ENCODE assay signal across 1 cellular context in genomic region chr1:230066466-230067404, GRCh38.
TF ChIP-seq lines count a peak whose summit lies in the region.

TSS of gene GALNT2 (plus strand) at chr1:230067238. CDS start at chr1:230067281, 43 bp downstream.

TF ChIP-seq in HepG2, 621 proteins besides CTCF, POLR2A, EP300 and RAD21 (continued from another document and continues in another):
- TF ChIP-seq ZHX2 (IDR thresholded peaks at IDR 0.05; ENCODE audit: low read depth) (no peak), ZHX2 (CRISPR knock-in tag; IDR thresholded peaks at IDR 0.05; ENCODE audit: borderline replicate concordance) (no peak), ZNF275 (CRISPR knock-in tag; IDR thresholded peaks at IDR 0.05; ENCODE audit: borderline replicate concordance) (0 out of 2 replicates have a peak, but pooled peaks have one; percentile 37), ZNF451 (CRISPR knock-in tag; IDR thresholded peaks at IDR 0.05) (no peak), IKZF5 (CRISPR knock-in tag; IDR thresholded peaks at IDR 0.05) (no peak; the same call in 1 of the 2 replicates), ZNF629 (CRISPR knock-in tag; conservative IDR thresholded peaks at IDR 0.05) (no peak), ADNP (CRISPR knock-in tag; IDR thresholded peaks at IDR 0.05) (no peak), ZFP82 (CRISPR knock-in tag; IDR thresholded peaks at IDR 0.05; ENCODE audit: borderline replicate concordance) (no peak), ZNF296 (CRISPR knock-in tag; conservative IDR thresholded peaks at IDR 0.05) (no peak), ARNTL (CRISPR knock-in tag; IDR thresholded peaks at IDR 0.05) (peak; percentile 78; the same call in 1 of the 2 replicates), SALL1 (CRISPR knock-in tag; IDR thresholded peaks at IDR 0.05) (peak; percentile 75), NR3C1 (CRISPR knock-in tag; IDR thresholded peaks at IDR 0.05) (no peak), ZNF83 (CRISPR knock-in tag; IDR thresholded peaks at IDR 0.05; ENCODE audit: borderline replicate concordance) (no peak), ZNF512B (CRISPR knock-in tag; IDR thresholded peaks at IDR 0.05; ENCODE audit: borderline replicate concordance) (no peak), RNF2 (conservative IDR thresholded peaks at IDR 0.05; ENCODE audit: low read depth) (no peak), FOXO1 (CRISPR knock-in tag; IDR thresholded peaks at IDR 0.05) (peak; percentile 31; the same call in 1 of the 2 replicates), KLF12 (CRISPR knock-in tag; IDR thresholded peaks at IDR 0.05; ENCODE audit: borderline replicate concordance) (no peak), ZNF510 (CRISPR knock-in tag; IDR thresholded peaks at IDR 0.05; ENCODE audit: low read depth) (no peak), CREBL2 (CRISPR knock-in tag; IDR thresholded peaks at IDR 0.05; ENCODE audit: borderline replicate concordance) (no peak), ZNF101 (CRISPR knock-in tag; IDR thresholded peaks at IDR 0.05; ENCODE audit: borderline replicate concordance, low read depth) (no peak), CREB3 (CRISPR knock-in tag; IDR thresholded peaks at IDR 0.05) (0 out of 2 replicates have a peak, but pooled peaks have one; percentile 79), REL (CRISPR knock-in tag; conservative IDR thresholded peaks at IDR 0.05) (no peak), SSRP1 (CRISPR knock-in tag; IDR thresholded peaks at IDR 0.05) (no peak), ISX (CRISPR knock-in tag; conservative IDR thresholded peaks at IDR 0.05) (no peak), KAT7 (CRISPR knock-in tag; IDR thresholded peaks at IDR 0.05; ENCODE audit: borderline replicate concordance) (peak; percentile 4; the same call in 1 of the 2 replicates), ZNF33B (CRISPR knock-in tag; IDR thresholded peaks at IDR 0.05) (no peak), KDM4B (CRISPR knock-in tag; IDR thresholded peaks at IDR 0.05) (0 out of 2 replicates have a peak, but pooled peaks have one; percentile 52), TOE1 (CRISPR knock-in tag; IDR thresholded peaks at IDR 0.05) (no peak), ZNF609 (CRISPR knock-in tag; IDR thresholded peaks at IDR 0.05; ENCODE audit: borderline replicate concordance) (peak; percentile 53; the same call in 1 of the 2 replicates), MED13 (CRISPR knock-in tag; IDR thresholded peaks at IDR 0.05) (0 out of 2 replicates have a peak, but pooled peaks have one; percentile 35), TARDBP (CRISPR knock-in tag; IDR thresholded peaks at IDR 0.05) (no peak; the same call in 1 of the 2 replicates), HMGXB3 (CRISPR knock-in tag; IDR thresholded peaks at IDR 0.05; ENCODE audit: borderline replicate concordance) (no peak), CREM (IDR thresholded peaks at IDR 0.05) (no peak), CREM (CRISPR knock-in tag; IDR thresholded peaks at IDR 0.05) (no peak), TAF15 (IDR thresholded peaks at IDR 0.05; ENCODE audit: low read depth, low read length, poor library complexity, severe bottlenecking) (no peak), IKZF4 (CRISPR knock-in tag; IDR thresholded peaks at IDR 0.05; ENCODE audit: borderline replicate concordance, low read depth, not compliant biosample characterization) (no peak)
